Comparison of ENCODE assay signal across 6 cellular contexts in the genomic region with DNA sequence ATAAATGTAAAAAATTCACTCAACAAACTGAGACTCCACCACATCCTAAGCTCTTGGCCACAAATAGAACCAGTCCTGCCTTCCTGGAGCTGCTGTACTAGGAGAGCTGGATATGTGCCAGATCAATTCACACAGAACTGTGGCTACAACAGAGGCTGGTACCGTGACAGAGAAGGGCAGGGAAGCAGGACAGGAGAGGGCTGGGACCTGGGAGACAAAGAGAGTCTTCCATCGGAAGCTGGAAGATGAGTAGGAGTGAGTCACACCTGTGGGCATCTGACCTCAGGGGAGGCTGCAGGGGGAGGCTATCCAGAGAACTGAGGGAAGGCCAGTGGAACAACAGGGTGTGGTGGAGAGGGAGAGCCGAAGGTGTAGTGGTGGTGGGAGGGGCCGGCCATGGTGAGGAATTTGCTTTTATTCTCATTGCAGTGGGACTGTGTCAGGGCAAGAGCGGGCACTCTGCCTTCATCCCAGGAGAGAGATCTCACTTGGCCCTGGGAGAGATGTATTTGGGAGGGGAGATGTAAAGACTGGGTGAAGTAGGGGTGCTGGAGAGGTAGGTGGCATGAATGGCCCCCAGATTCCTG. TPM values are rescaled to one million over a fixed set of nuclear protein-coding genes. Genes with fewer than 3 reads are reported as not detected.
DNase-seq lines count a peak whose midpoint lies in the region; ATAC-seq, FAIRE-seq and TF ChIP-seq lines count a peak whose summit lies in the region.

No MANE protein-coding gene starts in this region.

- no peaks in the 10 kb centered on the region for H3K36me3 ChIP-seq in endothelial cell of umbilical vein (ENCODE audit: control insufficient read depth in 2 of 2, extremely low read depth in 1 of 2, insufficient read depth in 2 of 2, low read length in 2 of 2)

- TF ChIP-seq POLR2A in A549 (IDR thresholded peaks at IDR 0.05; ENCODE audit: low read length) (peak; percentile 14), endothelial cell of umbilical vein (IDR thresholded peaks at IDR 0.05; ENCODE audit: low read depth, low read length) (no peak)

- FAIRE-seq in A549 (lab: Jason Lieb, UNC): no peak
- FAIRE-seq in endothelial cell of umbilical vein (lab: Jason Lieb, UNC): peak; percentile 96

- H3K9me1 ChIP-seq in endothelial cell of umbilical vein (replicated peaks; ENCODE audit: control insufficient read depth, extremely low read depth, insufficient read depth, low read length): no peaks in the 10 kb centered on the region

- no peak overlapping the region for H3K4me3 ChIP-seq in A549
- no peak overlapping the region for H3K4me3 ChIP-seq in endothelial cell of umbilical vein (replicated peaks in 1 of 3; ENCODE audit: insufficient read depth in 1 of 3, low read depth in 1 of 3, low read length in 3 of 3)

- dilution Hi-C loops in endothelial cell of umbilical vein (cut with MboI; ENCODE audit: extremely low pct_ligation_motif_present, low sequenced_read_pairs): no loop called here

- ATAC-seq in A549: peak; percentile 56 to 62
- no peak for ATAC-seq in stimulated activated effector memory CD8-positive, alpha-beta T cell treated with anti-CD3 and anti-CD28 coated beads, Interleukin-12 subunit alpha, Interleukin-12 subunit beta, amount 100 ng/mL, for 72 hours

- H3K27ac Mint-ChIP-seq in stimulated activated effector memory CD8-positive, alpha-beta T cell treated with anti-CD3 and anti-CD28 coated beads, Interleukin-12 subunit alpha, Interleukin-12 subunit beta, amount 100 ng/mL, for 72 hours: peak overlapping the region; percentile 90

- H3K4me1 ChIP-seq in A549 (peaks cover 58% of the 10 kb centered on the region), endothelial cell of umbilical vein (ENCODE audit: control insufficient read depth, extremely low read depth, insufficient read depth, low read length) (peaks cover 56% of the 10 kb centered on the region)

- TF ChIP-seq CTCF in A549 (IDR thresholded peaks at IDR 0.05) (no peak), endothelial cell of umbilical vein (IDR thresholded peaks at IDR 0.05; ENCODE audit: extremely low read depth in 1 of 2, insufficient read depth in 1 of 2, low read depth in 1 of 2, low read length in 2 of 2) (no peak)

- peak overlapping the region; percentile 98 for H3K4me2 ChIP-seq in A549
- peak overlapping the region; percentile 44 for H3K4me2 ChIP-seq in endothelial cell of umbilical vein (ENCODE audit: insufficient read depth, low read length)

- CTCF ChIA-PET in A549 (lab: Yijun Ruan, JAX): interaction anchor here (0.8 to 16.3 kb wide), 11 partner anchors 8 to 220 kb away, joined by 3 to 393 read pairs (median 4); a partner anchor contains a TSS
- CTCF ChIA-PET in endothelial cell of umbilical vein (lab: Charles Lee): interaction anchor here (0.7 to 4.3 kb wide), 10 partner anchors 8 to 55 kb away, joined by 3 to 54 read pairs (median 6); a partner anchor contains a TSS

- peak overlapping the region; percentile 57 for H3K9ac ChIP-seq in endothelial cell of umbilical vein (replicated peaks; ENCODE audit: extremely low read depth, insufficient read depth, low read length)

- peaks cover 59% of the 10 kb centered on the region for H3K4me1 Mint-ChIP-seq in stimulated activated effector memory CD8-positive, alpha-beta T cell treated with anti-CD3 and anti-CD28 coated beads, Interleukin-12 subunit alpha, Interleukin-12 subunit beta, amount 100 ng/mL, for 72 hours

- H2AFZ ChIP-seq in endothelial cell of umbilical vein (ENCODE audit: low read depth, low read length): no peak overlapping the region

- POLR2A ChIA-PET in A549 (lab: Yijun Ruan, JAX) (interaction anchor here (0.5 to 4.1 kb wide), 11 partner anchors 9 to 139 kb away, joined by 3 to 51 read pairs (median 4); a partner anchor contains a TSS), endothelial cell of umbilical vein (lab: Charles Lee) (interaction anchor here (0.8 kb wide), 1 partner anchor 10 kb away, joined by 3 read pairs; a partner anchor contains a TSS)

- BruUV-seq in endothelial cell of umbilical vein (replicated peaks; lab: Mats Ljungman, UMichigan): no TSS peak

- no peak overlapping the region for H3K4me3 Mint-ChIP-seq in stimulated activated effector memory CD8-positive, alpha-beta T cell treated with anti-CD3 and anti-CD28 coated beads, Interleukin-12 subunit alpha, Interleukin-12 subunit beta, amount 100 ng/mL, for 72 hours

- TF ChIP-seq RAD21 in A549 (conservative IDR thresholded peaks at IDR 0.05 in 1 of 2, IDR thresholded peaks at IDR 0.05 in 1 of 2): no peak

- H3K9me3 ChIP-seq in A549 (no peaks in the 10 kb centered on the region), endothelial cell of umbilical vein (replicated peaks; ENCODE audit: control insufficient read depth, insufficient read depth, low read length) (no peaks in the 10 kb centered on the region)

- intact Hi-C loops in endothelial cell of umbilical vein (cut with micrococcal nuclease): loop anchor here (1.0 to 2.0 kb wide), 3 partner anchors 10 to 20 kb away; a partner anchor contains a TSS

- H4K20me1 ChIP-seq in endothelial cell of umbilical vein (replicated peaks; ENCODE audit: control insufficient read depth, extremely low read depth, insufficient read depth, low read length): no peaks in the 10 kb centered on the region

- H3K27ac ChIP-seq in A549 (peak overlapping the region; percentile 94 to 99), endothelial cell of umbilical vein (ENCODE audit: insufficient read depth, low read depth, low read length) (peak overlapping the region; percentile 78)

- peaks cover 3% of the 10 kb centered on the region for H3K36me3 Mint-ChIP-seq in stimulated activated effector memory CD8-positive, alpha-beta T cell treated with anti-CD3 and anti-CD28 coated beads, Interleukin-12 subunit alpha, Interleukin-12 subunit beta, amount 100 ng/mL, for 72 hours

- peaks cover 16% of the 10 kb centered on the region for H3K79me2 ChIP-seq in endothelial cell of umbilical vein (ENCODE audit: control insufficient read depth, insufficient read depth, low read length)

- no peak for TF ChIP-seq EP300 in A549 (IDR thresholded peaks at IDR 0.05)

- DNase-seq in A549 (ENCODE audit: low read depth in 1 of 2, low spot score in 1 of 2): peak; percentile 89 to 90
- DNase-seq in NCI-H2227 (lab: John Stamatoyannopoulos, UW; ENCODE audit: unreplicated experiment): peak; percentile 28
- peak; percentile 76 for DNase-seq in endothelial cell of umbilical vein (ENCODE audit: low read depth, low spot score)
- no peak for DNase-seq in stimulated activated effector memory CD8-positive, alpha-beta T cell treated with anti-CD3 and anti-CD28 coated beads, Interleukin-12 subunit alpha, Interleukin-12 subunit beta, amount 100 ng/mL, for 72 hours (ENCODE audit: low spot score in 2 of 2)
- DNase-seq in NCI-H2107 treated with DMSO at 0.1 percent for 48 hours (lab: John Stamatoyannopoulos, UW; ENCODE audit: unreplicated experiment): no peak
- DNase-seq in central memory CD4-positive, alpha-beta T cell: no peak

- WGBS in A549 (ENCODE audit: missing lambda C conversion rate): 0% methylated on average over 5 of the region's 5 CpGs

- no peaks in the 10 kb centered on the region for H3K9me3 Mint-ChIP-seq in stimulated activated effector memory CD8-positive, alpha-beta T cell treated with anti-CD3 and anti-CD28 coated beads, Interleukin-12 subunit alpha, Interleukin-12 subunit beta, amount 100 ng/mL, for 72 hours

- no peaks in the 10 kb centered on the region for H3K27me3 ChIP-seq in endothelial cell of umbilical vein (ENCODE audit: control insufficient read depth in 2 of 2, insufficient read depth in 2 of 2, low read length in 2 of 2)

RNA-seq across cellular contexts. Expression of a gene that starts 1.9 kb away (rescaled TPM):
- polyA plus RNA-seq in A549 (2011; rRNA removed) (28.6 and 39.9 TPM in 2 replicates), A549 (2017; fragmentation: RNase III; extraction: RNeasy Plus Mini Kit Qiagen cat#74134 plus additional on column Dnase treatment) (107 to 134 TPM (median 123 TPM) in 3 replicates), endothelial cell of umbilical vein (209 and 225 TPM in 2 replicates)
- 130 and 136 TPM in 2 replicates for polyA plus RNA-seq in A549 (2012; cell fraction: cytosol; rRNA removed)
- polyA plus RNA-seq in A549 (2012; cell fraction: nucleus; rRNA removed): 715 and 951 TPM in 2 replicates
- polyA minus RNA-seq in A549 (2011; rRNA and poly(A)+ RNA removed): 25.4 and 44.5 TPM in 2 replicates
- total RNA-seq in endothelial cell of umbilical vein: 120 and 121 TPM in 2 replicates
- 92.6 and 135 TPM in 2 replicates for polyA plus RNA-seq in endothelial cell of umbilical vein (2011; cell fraction: cytosol; rRNA removed)
- 799 and 904 TPM in 2 replicates for polyA plus RNA-seq in endothelial cell of umbilical vein (2011; cell fraction: nucleus; rRNA removed)
- polyA plus RNA-seq in endothelial cell of umbilical vein (2012): 108 and 232 TPM in 2 replicates
- polyA minus RNA-seq in endothelial cell of umbilical vein: 44.1 and 70.6 TPM in 2 replicates
- 8.5 TPM for polyA minus RNA-seq in endothelial cell of umbilical vein (2011; cell fraction: cytosol; rRNA and poly(A)+ RNA removed)
- 104 and 152 TPM in 2 replicates for polyA minus RNA-seq in endothelial cell of umbilical vein (2011; cell fraction: nucleus; rRNA and poly(A)+ RNA removed)

RNA-seq across cellular contexts. Expression of a gene that starts 10.2 kb away (rescaled TPM):
- polyA plus RNA-seq in A549 (2011; rRNA removed) (28.2 and 32.3 TPM in 2 replicates), A549 (2017; fragmentation: RNase III; extraction: RNeasy Plus Mini Kit Qiagen cat#74134 plus additional on column Dnase treatment) (66.1 to 68.2 TPM (median 68.1 TPM) in 3 replicates), endothelial cell of umbilical vein (96.2 and 96.7 TPM in 2 replicates)
- polyA plus RNA-seq in A549 (2012; cell fraction: cytosol; rRNA removed): 114 and 117 TPM in 2 replicates
- 107 and 125 TPM in 2 replicates for polyA plus RNA-seq in A549 (2012; cell fraction: nucleus; rRNA removed)
- 8.1 and 14.2 TPM in 2 replicates for polyA minus RNA-seq in A549 (2011; rRNA and poly(A)+ RNA removed)
- total RNA-seq in endothelial cell of umbilical vein: 40.8 and 46.9 TPM in 2 replicates
- 73.6 and 74.5 TPM in 2 replicates for polyA plus RNA-seq in endothelial cell of umbilical vein (2011; cell fraction: cytosol; rRNA removed)
- polyA plus RNA-seq in endothelial cell of umbilical vein (2011; cell fraction: nucleus; rRNA removed): 50.6 TPM in 2 replicates
- polyA plus RNA-seq in endothelial cell of umbilical vein (2012): 93.2 and 99.8 TPM in 2 replicates
- 11.3 and 14.6 TPM in 2 replicates for polyA minus RNA-seq in endothelial cell of umbilical vein
- polyA minus RNA-seq in endothelial cell of umbilical vein (2011; cell fraction: cytosol; rRNA and poly(A)+ RNA removed): 27.7 TPM
- polyA minus RNA-seq in endothelial cell of umbilical vein (2011; cell fraction: nucleus; rRNA and poly(A)+ RNA removed): 14.4 and 33.5 TPM in 2 replicates

RNA-seq across cellular contexts. Expression of a gene that starts 12.3 kb away (rescaled TPM):
- polyA plus RNA-seq in A549 (2011; rRNA removed): 13.5 and 16.9 TPM in 2 replicates
- polyA plus RNA-seq in A549 (2012; cell fraction: cytosol; rRNA removed): 35.2 and 57.6 TPM in 2 replicates
- 51.4 and 59.1 TPM in 2 replicates for polyA plus RNA-seq in A549 (2012; cell fraction: nucleus; rRNA removed)
- polyA plus RNA-seq in A549 (2017; fragmentation: RNase III; extraction: RNeasy Plus Mini Kit Qiagen cat#74134 plus additional on column Dnase treatment): 18.6 to 23.9 TPM (median 23.1 TPM) in 3 replicates
- 8.3 and 16.3 TPM in 2 replicates for polyA minus RNA-seq in A549 (2011; rRNA and poly(A)+ RNA removed)
- total RNA-seq in endothelial cell of umbilical vein: 63.1 and 63.8 TPM in 2 replicates
- polyA plus RNA-seq in endothelial cell of umbilical vein: 153 and 193 TPM in 2 replicates
- 57.2 and 80.4 TPM in 2 replicates for polyA plus RNA-seq in endothelial cell of umbilical vein (2011; cell fraction: cytosol; rRNA removed)
- polyA plus RNA-seq in endothelial cell of umbilical vein (2011; cell fraction: nucleus; rRNA removed): 31.0 and 31.4 TPM in 2 replicates
- 44.3 and 64.1 TPM in 2 replicates for polyA plus RNA-seq in endothelial cell of umbilical vein (2012)
- 30.8 and 35.3 TPM in 2 replicates for polyA minus RNA-seq in endothelial cell of umbilical vein
- 10.7 TPM for polyA minus RNA-seq in endothelial cell of umbilical vein (2011; cell fraction: cytosol; rRNA and poly(A)+ RNA removed)
- 15.6 and 20.3 TPM in 2 replicates for polyA minus RNA-seq in endothelial cell of umbilical vein (2011; cell fraction: nucleus; rRNA and poly(A)+ RNA removed)

RNA-seq across cellular contexts. Expression of a gene that starts 15.8 kb away (rescaled TPM):
- 11.6 and 13.8 TPM in 2 replicates for polyA plus RNA-seq in A549 (2011; rRNA removed)
- 44.5 and 66.2 TPM in 2 replicates for polyA plus RNA-seq in A549 (2012; cell fraction: cytosol; rRNA removed)
- 112 and 167 TPM in 2 replicates for polyA plus RNA-seq in A549 (2012; cell fraction: nucleus; rRNA removed)
- polyA plus RNA-seq in A549 (2017; fragmentation: RNase III; extraction: RNeasy Plus Mini Kit Qiagen cat#74134 plus additional on column Dnase treatment): 39.8 to 46.0 TPM (median 43.8 TPM) in 3 replicates
- 12.3 and 18.7 TPM in 2 replicates for polyA minus RNA-seq in A549 (2011; rRNA and poly(A)+ RNA removed)
- 18.8 and 19.7 TPM in 2 replicates for total RNA-seq in endothelial cell of umbilical vein
- 12.7 and 18.5 TPM in 2 replicates for polyA plus RNA-seq in endothelial cell of umbilical vein
- 7.1 and 11.1 TPM in 2 replicates for polyA plus RNA-seq in endothelial cell of umbilical vein (2011; cell fraction: cytosol; rRNA removed)
- 29.6 and 32.5 TPM in 2 replicates for polyA plus RNA-seq in endothelial cell of umbilical vein (2011; cell fraction: nucleus; rRNA removed)
- 14.2 and 20.1 TPM in 2 replicates for polyA plus RNA-seq in endothelial cell of umbilical vein (2012)
- 8.6 and 12.0 TPM in 2 replicates for polyA minus RNA-seq in endothelial cell of umbilical vein
- 64.3 TPM for polyA minus RNA-seq in endothelial cell of umbilical vein (2011; cell fraction: cytosol; rRNA and poly(A)+ RNA removed)
- polyA minus RNA-seq in endothelial cell of umbilical vein (2011; cell fraction: nucleus; rRNA and poly(A)+ RNA removed): 7.8 and 11.2 TPM in 2 replicates

RNA-seq across cellular contexts. Expression of a gene that starts 35.2 kb away (rescaled TPM):
- 30.8 and 33.6 TPM in 2 replicates for polyA plus RNA-seq in A549 (2011; rRNA removed)
- polyA plus RNA-seq in A549 (2012; cell fraction: cytosol; rRNA removed): 88.0 and 105 TPM in 2 replicates
- polyA plus RNA-seq in A549 (2012; cell fraction: nucleus; rRNA removed): 125 and 152 TPM in 2 replicates
- polyA plus RNA-seq in A549 (2017; fragmentation: RNase III; extraction: RNeasy Plus Mini Kit Qiagen cat#74134 plus additional on column Dnase treatment): 41.8 to 46.8 TPM (median 45.9 TPM) in 3 replicates
- 39.1 and 43.6 TPM in 2 replicates for polyA minus RNA-seq in A549 (2011; rRNA and poly(A)+ RNA removed)
- 88.2 and 88.7 TPM in 2 replicates for total RNA-seq in endothelial cell of umbilical vein
- polyA plus RNA-seq in endothelial cell of umbilical vein: 126 and 153 TPM in 2 replicates
- polyA plus RNA-seq in endothelial cell of umbilical vein (2011; cell fraction: cytosol; rRNA removed): 95.1 and 111 TPM in 2 replicates
- polyA plus RNA-seq in endothelial cell of umbilical vein (2011; cell fraction: nucleus; rRNA removed): 143 and 176 TPM in 2 replicates
- polyA plus RNA-seq in endothelial cell of umbilical vein (2012): 53.3 and 68.2 TPM in 2 replicates
- polyA minus RNA-seq in endothelial cell of umbilical vein: 50.9 and 74.3 TPM in 2 replicates
- polyA minus RNA-seq in endothelial cell of umbilical vein (2011; cell fraction: cytosol; rRNA and poly(A)+ RNA removed): 57.2 TPM
- 38.2 and 51.4 TPM in 2 replicates for polyA minus RNA-seq in endothelial cell of umbilical vein (2011; cell fraction: nucleus; rRNA and poly(A)+ RNA removed)

Comparison
In these comparisons a context has a peak if more than half of its experiments do, and no peak if none do; other contexts are left out.
1. DNase-seq: peak in A549 (2 of 2), NCI-H2227 (single experiment) and endothelial cell of umbilical vein (single experiment); none in stimulated activated effector memory CD8-positive, alpha-beta T cell treated with anti-CD3 and anti-CD28 coated beads, Interleukin-12 subunit alpha, Interleukin-12 subunit beta, amount 100 ng/mL, for 72 hours (0 of 2), NCI-H2107 treated with DMSO at 0.1 percent for 48 hours (single experiment) and central memory CD4-positive, alpha-beta T cell (single experiment).